ENCODE assay signal across 23 cellular contexts in the genomic region with DNA sequence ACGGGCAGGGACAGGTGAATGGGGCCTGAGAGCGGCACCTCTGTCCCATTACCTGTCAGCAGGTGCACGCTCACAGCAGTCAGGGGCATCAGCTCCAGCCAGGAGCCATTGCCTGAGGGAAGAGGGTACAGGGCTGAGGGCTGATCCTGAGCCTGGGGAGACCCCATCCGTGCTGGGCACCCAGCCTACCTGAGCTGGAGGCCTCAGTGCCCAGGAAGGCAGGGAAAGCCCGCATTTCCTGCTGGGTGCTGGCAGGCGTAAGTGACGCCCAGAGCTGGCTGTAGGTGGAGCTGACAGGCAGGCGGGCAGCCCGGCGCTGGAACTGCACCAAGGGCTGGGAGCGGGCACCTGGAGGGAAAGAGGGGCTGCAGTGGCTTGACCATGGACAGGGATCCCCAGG. TPM values are rescaled to one million over a fixed set of nuclear protein-coding genes. Genes with fewer than 3 reads are reported as not detected.
DNase-seq lines count a peak whose midpoint lies in the region; ATAC-seq and TF ChIP-seq lines count a peak whose summit lies in the region.
"Had no signal": no experiment of that assay in that cellular context is flagged by ENCODE, and none has a peak within 500 bp of the region (broad histone marks: within the 10 kb centered on the region; RNA-seq: fewer than 3 reads in every experiment).

No MANE protein-coding gene starts in this region.

- no peaks in the 10 kb centered on the region for H3K9me3 Mint-ChIP-seq in activated naive CD4-positive, alpha-beta T cell treated with anti-CD3 and anti-CD28 coated beads, Interleukin-2, amount 10 ng/mL, durations not matched to agents 7 days and 5 days
- H3K9me3 Mint-ChIP-seq: T-helper 1 cell treated with Interleukin-12 subunit alpha and Interleukin-12 subunit beta and Interleukin-4 antibody, amounts not matched to agents 30 μg/mL and 1 μg/mL, for 36 hours had no signal

- ATAC-seq in GM19467 (IDR thresholded peaks at IDR 0.05; ENCODE audit: unreplicated experiment), result no peak

- DNase-seq in DMS53 (lab: John Stamatoyannopoulos, UW) (peak; percentile 30), DMS53 treated with DMSO at 0.1 percent for 48 hours (lab: John Stamatoyannopoulos, UW; ENCODE audit: unreplicated experiment) (no peak), H7 (peak; percentile 60), epidermal melanocyte (ENCODE audit: insufficient read length, low spot score) (peak; percentile 15), stomach (peak; percentile 43), NCI-H2171 (lab: John Stamatoyannopoulos, UW) (no peak)
- DNase-seq in activated naive CD4-positive, alpha-beta T cell treated with anti-CD3 and anti-CD28 coated beads, Interleukin-2, amount 10 ng/mL, durations not matched to agents 7 days and 5 days, result no peak
- DNase-seq: BE2C; CD4-positive, CD25-positive, alpha-beta regulatory T cell; DMS79; GOT3; MV-4-11; NCI-H1417; NCI-H187; NCI-H2107; NCI-H2227 treated with DMSO at 0.1 percent for 48 hours; NCI-H510A treated with DMSO at 0.1 percent for 48 hours; NCI-H82; SJCRH30 had no signal

- no peak for TF ChIP-seq EP300 in stomach (IDR thresholded peaks at IDR 0.05)

- 54 to 69% (median 54%) methylated on average over 8 to 11 of the region's 11 CpGs for whole genome bisulfite sequencing in stomach, 5 donors

- peaks cover 4% of the 10 kb centered on the region; the same call in 1 of the 2 replicates for H3K27me3 ChIP-seq in H7 (ENCODE audit: control insufficient read depth, insufficient read depth, low read length)
- peaks cover 0 to 25% (median 0%) of the 10 kb centered on the region in 3 donors for H3K27me3 ChIP-seq in stomach
- H3K27me3 ChIP-seq: BE2C, SJCRH30 had no signal

- no peak for TF ChIP-seq CTCF in stomach (IDR thresholded peaks at IDR 0.05)

- H3K27ac ChIP-seq in stomach, result no peak overlapping the region
- H3K27ac ChIP-seq: 22Rv1, KMS-11, SJCRH30 had no signal

- no peak for TF ChIP-seq POLR2A in stomach (IDR thresholded peaks at IDR 0.05)

- peaks cover 6% of the 10 kb centered on the region for H3K4me1 Mint-ChIP-seq in activated naive CD4-positive, alpha-beta T cell treated with anti-CD3 and anti-CD28 coated beads, Interleukin-2, amount 10 ng/mL, durations not matched to agents 7 days and 5 days

- H3K4me3 ChIP-seq in H7 (ENCODE audit: insufficient read depth, low read depth, low read length) (no peak overlapping the region), stomach (no peak overlapping the region)
- H3K4me3 ChIP-seq: SJCRH30 had no signal

- H3K4me1 ChIP-seq in stomach, result peaks cover 5 to 20% (median 10%) of the 10 kb centered on the region in 4 donors

- H3K36me3 Mint-ChIP-seq in activated naive CD4-positive, alpha-beta T cell treated with anti-CD3 and anti-CD28 coated beads, Interleukin-2, amount 10 ng/mL, durations not matched to agents 7 days and 5 days, result peaks cover 9% of the 10 kb centered on the region
- H3K36me3 Mint-ChIP-seq: CD4-positive, CD25-positive, alpha-beta regulatory T cell had no signal

- CTCF ChIA-PET in activated naive CD4-positive, alpha-beta T cell treated with anti-CD3 and anti-CD28 coated beads, Interleukin-2, amount 10 ng/mL, durations not matched to agents 7 days and 5 days (lab: Charles Lee), result interaction anchor here (2.3 kb wide), 1 partner anchor 11 kb away, joined by 7 read pairs; no protein-coding TSS in a partner anchor

- H3K27ac Mint-ChIP-seq in activated naive CD4-positive, alpha-beta T cell treated with anti-CD3 and anti-CD28 coated beads, Interleukin-2, amount 10 ng/mL, durations not matched to agents 7 days and 5 days, result no peak overlapping the region
- H3K27ac Mint-ChIP-seq: CD4-positive, CD25-positive, alpha-beta regulatory T cell; T-helper 1 cell treated with Interleukin-12 subunit alpha and Interleukin-12 subunit beta and Interleukin-4 antibody, amounts not matched to agents 30 μg/mL and 1 μg/mL, for 36 hours had no signal

- no peak overlapping the region for H3K4me3 Mint-ChIP-seq in activated naive CD4-positive, alpha-beta T cell treated with anti-CD3 and anti-CD28 coated beads, Interleukin-2, amount 10 ng/mL, durations not matched to agents 7 days and 5 days
- H3K4me3 Mint-ChIP-seq: T-helper 1 cell treated with Interleukin-12 subunit alpha and Interleukin-12 subunit beta and Interleukin-4 antibody, amounts not matched to agents 30 μg/mL and 1 μg/mL, for 36 hours had no signal

- intact Hi-C loops in stomach (cut with DNase I; ENCODE audit: low total_unique reads), result no loop called here

- H3K27me3 Mint-ChIP-seq in activated naive CD4-positive, alpha-beta T cell treated with anti-CD3 and anti-CD28 coated beads, Interleukin-2, amount 10 ng/mL, durations not matched to agents 7 days and 5 days, result peaks cover 59% of the 10 kb centered on the region

- H3K36me3 ChIP-seq in H7 (replicated peaks; ENCODE audit: control insufficient read depth, insufficient read depth, low read length) (peaks cover 2% of the 10 kb centered on the region), stomach (peaks cover 20 to 21% (median 20%) of the 10 kb centered on the region in 4 donors)
- H3K36me3 ChIP-seq: SJCRH30 had no signal

- no peaks in the 10 kb centered on the region for H3K9me3 ChIP-seq in stomach
- H3K9me3 ChIP-seq: BE2C, SJCRH30 had no signal

RNA-seq across cellular contexts. Expression of gene FAM171A2, which starts 7.4 kb away (rescaled TPM):
- total RNA-seq in H7 (2014; rRNA removed; shearing (Covaris generic)), result 23.7 and 24.1 TPM in 2 replicates
- total RNA-seq in stomach, result 1 to 10 TPM in 2 of 5 donors, not detected in 3; 2.0 to 5.4 TPM
- under 1 TPM; 0.30 to 0.31 (median 0.31) TPM for polyA plus RNA-seq in stomach

RNA-seq across cellular contexts. Expression of gene GRN, which starts 11.1 kb away (rescaled TPM):
- 122 and 161 TPM in 2 replicates for total RNA-seq in H7 (2014; rRNA removed; shearing (Covaris generic))
- 100 to 1,000 TPM; 104 to 644 (median 239) TPM for total RNA-seq in stomach
- 100 to 1,000 TPM in 1 of 3 donors, 10 to 100 TPM in 2; 31.8 to 189 (median 78.9) TPM for polyA plus RNA-seq in stomach

RNA-seq across cellular contexts. Expression of gene SLC25A39, which starts 31.6 kb away (rescaled TPM):
- total RNA-seq in H7 (2014; rRNA removed; shearing (Covaris generic)), result 281 and 295 TPM in 2 replicates
- total RNA-seq in stomach, result 100 to 1,000 TPM in 3 of 5 donors, 10 to 100 TPM in 2; 42.0 to 351 (median 133) TPM
- 100 to 1,000 TPM; 124 to 161 (median 135) TPM for polyA plus RNA-seq in stomach

RNA-seq across cellular contexts. Expression of gene ITGA2B, which starts 33.2 kb away (rescaled TPM):
- total RNA-seq in H7 (2014; rRNA removed; shearing (Covaris generic)), result 6.2 and 11.4 TPM in 2 replicates
- 1 to 10 TPM in 1 of 5 donors, under 1 TPM in 1, not detected in 3; under 0.01 to 2.4 TPM for total RNA-seq in stomach
- under 1 TPM; 0.12 to 0.53 (median 0.46) TPM for polyA plus RNA-seq in stomach
- polyA plus RNA-seq: CD4-positive, CD25-positive, alpha-beta regulatory T cell had no signal

RNA-seq across cellular contexts. Expression of gene RUNDC3A, which starts 47.8 kb away (rescaled TPM):
- total RNA-seq in H7 (2014; rRNA removed; shearing (Covaris generic)), result 5.1 and 5.7 TPM in 2 replicates
- total RNA-seq in stomach, result 10 to 100 TPM in 1 of 5 donors, 1 to 10 TPM in 2, under 1 TPM in 1, not detected in 1; 0.43 to 40.8 (median 3.5) TPM
- polyA plus RNA-seq in stomach, result 1 to 10 TPM; 4.5 to 6.0 (median 4.5) TPM

Comparison
In these comparisons a context has a peak if more than half of its experiments do, and no peak if none do; other contexts are left out.
1. DNase-seq: peak in DMS53 (single experiment), H7 (single experiment), epidermal melanocyte (single experiment) and stomach (single experiment); none in DMS53 treated with DMSO at 0.1 percent for 48 hours (single experiment), NCI-H2171 (single experiment) and activated naive CD4-positive, alpha-beta T cell treated with anti-CD3 and anti-CD28 coated beads, Interleukin-2, amount 10 ng/mL, durations not matched to agents 7 days and 5 days (single experiment).